Comparison of ENCODE assay signal across 12 cellular contexts in genomic region chr16:640614-641013, GRCh38. TPM values are rescaled to one million over a fixed set of nuclear protein-coding genes. Genes with fewer than 3 reads are reported as not detected.
DNase-seq lines count a peak whose midpoint lies in the region; ATAC-seq and TF ChIP-seq lines count a peak whose summit lies in the region.
"Had no signal": no experiment of that assay in that cellular context is flagged by ENCODE, and none has a peak within 500 bp of the region (broad histone marks: within the 10 kb centered on the region; RNA-seq: fewer than 3 reads in every experiment).

No MANE protein-coding gene starts in this region.

- H3K4me1 ChIP-seq in gastroesophageal sphincter = peaks cover 0 to 73% (median 22%) of the 10 kb centered on the region in 3 donors
- peaks cover 29 to 64% (median 56%) of the 10 kb centered on the region in 4 donors for H3K4me1 ChIP-seq in stomach

- no peaks in the 10 kb centered on the region for H3K27me3 ChIP-seq in SU-DHL-6 (ENCODE audit: low read length)
- no peaks in the 10 kb centered on the region for H3K27me3 ChIP-seq in gastroesophageal sphincter
- H3K27me3 ChIP-seq in stomach = no peaks in the 10 kb centered on the region

- H3F3A ChIP-seq in SU-DHL-6 (ENCODE audit: insufficient read depth) = peaks cover 26% of the 10 kb centered on the region

- ATAC-seq in gastroesophageal sphincter = no peak

- H3K9me3 ChIP-seq in SU-DHL-6 (ENCODE audit: insufficient read depth, low read length) (no peaks in the 10 kb centered on the region), gastroesophageal sphincter (no peaks in the 10 kb centered on the region), stomach (no peaks in the 10 kb centered on the region)

- peak overlapping the region; percentile 24 for H3K4me3 Mint-ChIP-seq in activated naive CD4-positive, alpha-beta T cell treated with anti-CD3 and anti-CD28 coated beads for 36 hours

- DNase-seq in activated naive CD4-positive, alpha-beta T cell treated with anti-CD3 and anti-CD28 coated beads for 36 hours = no peak
- DNase-seq in activated naive CD4-positive, alpha-beta T cell treated with anti-CD3 and anti-CD28 coated beads, Interleukin-2, amount 50 U/mL, for 16 hours = no peak
- DNase-seq in stomach = no peak
- DNase-seq in NCI-H524 (lab: John Stamatoyannopoulos, UW) = no peak
- no peak for DNase-seq in activated CD8-positive, alpha-beta memory T cell treated with anti-CD3 and anti-CD28 coated beads, Interleukin-2, amount 50 U/mL, for 4 hours
- DNase-seq in NCI-H748 (lab: John Stamatoyannopoulos, UW; ENCODE audit: unreplicated experiment) = no peak
- DNase-seq: activated T-cell treated with anti-CD3 and anti-CD28 coated beads, Interleukin-2, amount 50 U/mL, for 1 hour; CD4-positive, CD25-positive, alpha-beta regulatory T cell; NCI-H1417 treated with DMSO at 0.1 percent for 48 hours had no signal

- CTCF ChIA-PET in activated naive CD4-positive, alpha-beta T cell treated with anti-CD3 and anti-CD28 coated beads for 36 hours (lab: Charles Lee) = no interaction called here

- H4K20me1 ChIP-seq in SU-DHL-6 (ENCODE audit: low read depth, low read length) = no peaks in the 10 kb centered on the region

- H3K27me3 Mint-ChIP-seq in activated naive CD4-positive, alpha-beta T cell treated with anti-CD3 and anti-CD28 coated beads for 36 hours (ENCODE audit: low read depth) = no peaks in the 10 kb centered on the region

- H3K4me2 ChIP-seq in SU-DHL-6 (ENCODE audit: low read depth, low read length, poor library complexity, severe bottlenecking) = peak overlapping the region; percentile 65

- H2AFZ ChIP-seq in SU-DHL-6 (ENCODE audit: low read depth, low read length, severe bottlenecking) = no peak overlapping the region

- H3K4me3 ChIP-seq in SU-DHL-6 (ENCODE audit: insufficient read depth, low read length, poor library complexity, severe bottlenecking) = no peak overlapping the region
- H3K4me3 ChIP-seq in gastroesophageal sphincter = peak overlapping the region in 1 of 2 donors; percentile 95
- peak overlapping the region; percentile 65 to 84 (median 74) for H3K4me3 ChIP-seq in stomach

- WGBS in gastroesophageal sphincter (ENCODE audit: low coverage in 1 of 2), 2 donors = no CpG with 5 or more reads among the region's 5 CpGs
- 72 to 87% (median 84%) methylated on average over 4 to 5 of the region's 5 CpGs for WGBS in stomach, 5 donors

- TF ChIP-seq EP300 in gastroesophageal sphincter (IDR thresholded peaks at IDR 0.05) (no peak), stomach (IDR thresholded peaks at IDR 0.05) (no peak)

- H3K36me3 Mint-ChIP-seq in activated naive CD4-positive, alpha-beta T cell treated with anti-CD3 and anti-CD28 coated beads for 36 hours (ENCODE audit: low read depth) = peaks cover 2% of the 10 kb centered on the region
- H3K36me3 Mint-ChIP-seq: CD4-positive, CD25-positive, alpha-beta regulatory T cell had no signal

- no peaks in the 10 kb centered on the region for H3K9me2 ChIP-seq in SU-DHL-6 (replicated peaks; ENCODE audit: insufficient read depth, low read length)

- H3K36me3 ChIP-seq in SU-DHL-6 (ENCODE audit: low read length) (no peaks in the 10 kb centered on the region), gastroesophageal sphincter (no peaks in the 10 kb centered on the region), stomach (no peaks in the 10 kb centered on the region)
- H3K36me3 ChIP-seq: SJSA1 had no signal

- H3K4me1 Mint-ChIP-seq in activated naive CD4-positive, alpha-beta T cell treated with anti-CD3 and anti-CD28 coated beads for 36 hours (ENCODE audit: low read depth) = peaks cover 25% of the 10 kb centered on the region

- TF ChIP-seq POLR2A in gastroesophageal sphincter (IDR thresholded peaks at IDR 0.05) (no peak), stomach (IDR thresholded peaks at IDR 0.05) (no peak)

- intact Hi-C loops in activated naive CD4-positive, alpha-beta T cell treated with anti-CD3 and anti-CD28 coated beads for 36 hours (cut with micrococcal nuclease) = no loop called here
- intact Hi-C loops in stomach (cut with DNase I; ENCODE audit: low total_unique reads) = no loop called here

- H3K79me2 ChIP-seq in SU-DHL-6 (ENCODE audit: insufficient read depth, low read length) = peaks cover 13% of the 10 kb centered on the region

- peak overlapping the region; percentile 70 for H3K9ac ChIP-seq in SU-DHL-6 (ENCODE audit: low read length)

- H3K27ac ChIP-seq in SU-DHL-6 (ENCODE audit: low read depth, low read length) (peak overlapping the region; percentile 74; the same call in 1 of the 2 replicates), gastroesophageal sphincter (peak overlapping the region in 3 of 4 donors; percentile 86 to 95 (median 92)), stomach (peak overlapping the region; percentile 85 to 96 (median 92))
- H3K27ac ChIP-seq: SJSA1 had no signal

- no peak for TF ChIP-seq CTCF in SU-DHL-6 (IDR thresholded peaks at IDR 0.05; ENCODE audit: insufficient read depth, low read length, poor library complexity, severe bottlenecking)
- TF ChIP-seq CTCF in gastroesophageal sphincter (IDR thresholded peaks at IDR 0.05) = no peak
- no peak for TF ChIP-seq CTCF in stomach (IDR thresholded peaks at IDR 0.05)

- no peaks in the 10 kb centered on the region for H3K9me3 Mint-ChIP-seq in activated naive CD4-positive, alpha-beta T cell treated with anti-CD3 and anti-CD28 coated beads for 36 hours

- H3K27ac Mint-ChIP-seq in activated naive CD4-positive, alpha-beta T cell treated with anti-CD3 and anti-CD28 coated beads for 36 hours = no peak overlapping the region
- H3K27ac Mint-ChIP-seq: CD4-positive, CD25-positive, alpha-beta regulatory T cell had no signal

RNA-seq across cellular contexts. Expression of gene MCRIP2, which starts 1.0 kb away (rescaled TPM):
- 10 to 100 TPM; 31.5 to 35.2 TPM for total RNA-seq in activated naive CD4-positive, alpha-beta T cell treated with anti-CD3 and anti-CD28 coated beads for 36 hours
- 10 to 100 TPM; 25.4 to 70.0 (median 51.9) TPM for total RNA-seq in gastroesophageal sphincter
- total RNA-seq in stomach = 100 to 1,000 TPM in 1 of 5 donors, 10 to 100 TPM in 4; 14.0 to 440 (median 67.7) TPM
- 100 to 1,000 TPM in 2 of 3 donors, 10 to 100 TPM in 1; 83.2 to 109 (median 107) TPM for polyA plus RNA-seq in stomach

RNA-seq across cellular contexts. Expression of gene METTL26, which starts 4.5 kb away (rescaled TPM):
- 100 to 1,000 TPM; 121 to 122 TPM for total RNA-seq in activated naive CD4-positive, alpha-beta T cell treated with anti-CD3 and anti-CD28 coated beads for 36 hours
- total RNA-seq in gastroesophageal sphincter (100 to 1,000 TPM in 3 of 4 donors, 10 to 100 TPM in 1; 94.8 to 146 (median 112) TPM), stomach (100 to 1,000 TPM in 2 of 5 donors, 10 to 100 TPM in 3; 17.3 to 271 (median 82.9) TPM)
- polyA plus RNA-seq in stomach = 100 to 1,000 TPM; 177 to 234 (median 218) TPM

RNA-seq across cellular contexts. Expression of gene WDR90, which starts 8.6 kb away (rescaled TPM):
- total RNA-seq in activated naive CD4-positive, alpha-beta T cell treated with anti-CD3 and anti-CD28 coated beads for 36 hours = 10 to 100 TPM; 65.9 to 66.9 TPM
- total RNA-seq in gastroesophageal sphincter = 10 to 100 TPM in 3 of 4 donors, 1 to 10 TPM in 1; 8.5 to 21.2 (median 16.8) TPM
- 100 to 1,000 TPM in 2 of 5 donors, 10 to 100 TPM in 3; 27.2 to 114 (median 30.9) TPM for total RNA-seq in stomach
- 10 to 100 TPM; 19.9 to 33.6 (median 22.0) TPM for polyA plus RNA-seq in stomach

RNA-seq across cellular contexts. Expression of gene WFIKKN1, which starts 9.8 kb away (rescaled TPM):
- total RNA-seq in activated naive CD4-positive, alpha-beta T cell treated with anti-CD3 and anti-CD28 coated beads for 36 hours = under 1 TPM; 0.10 to 0.25 TPM
- total RNA-seq in gastroesophageal sphincter (under 1 TPM in 3 of 4 donors, not detected in 1; 0.17 to 0.93 (median 0.35) TPM), stomach (10 to 100 TPM in 1 of 5 donors, 1 to 10 TPM in 1, under 1 TPM in 2, not detected in 1; 0.14 to 25.8 (median 2.5) TPM)
- polyA plus RNA-seq in stomach = 1 to 10 TPM; 1.0 to 2.0 (median 1.5) TPM
- polyA plus RNA-seq: CD4-positive, CD25-positive, alpha-beta regulatory T cell had no signal

RNA-seq across cellular contexts. Expression of gene RHOT2, which starts 27.3 kb away (rescaled TPM):
- 10 to 100 TPM; 81.9 to 84.0 TPM for total RNA-seq in activated naive CD4-positive, alpha-beta T cell treated with anti-CD3 and anti-CD28 coated beads for 36 hours
- total RNA-seq in gastroesophageal sphincter (10 to 100 TPM; 50.2 to 64.0 (median 55.0) TPM), stomach (100 to 1,000 TPM in 3 of 5 donors, 10 to 100 TPM in 2; 41.5 to 574 (median 171) TPM)
- 100 to 1,000 TPM in 1 of 3 donors, 10 to 100 TPM in 2; 68.1 to 151 (median 68.8) TPM for polyA plus RNA-seq in stomach
